Comparison of ENCODE assay signal across 8 cellular contexts in the genomic region with DNA sequence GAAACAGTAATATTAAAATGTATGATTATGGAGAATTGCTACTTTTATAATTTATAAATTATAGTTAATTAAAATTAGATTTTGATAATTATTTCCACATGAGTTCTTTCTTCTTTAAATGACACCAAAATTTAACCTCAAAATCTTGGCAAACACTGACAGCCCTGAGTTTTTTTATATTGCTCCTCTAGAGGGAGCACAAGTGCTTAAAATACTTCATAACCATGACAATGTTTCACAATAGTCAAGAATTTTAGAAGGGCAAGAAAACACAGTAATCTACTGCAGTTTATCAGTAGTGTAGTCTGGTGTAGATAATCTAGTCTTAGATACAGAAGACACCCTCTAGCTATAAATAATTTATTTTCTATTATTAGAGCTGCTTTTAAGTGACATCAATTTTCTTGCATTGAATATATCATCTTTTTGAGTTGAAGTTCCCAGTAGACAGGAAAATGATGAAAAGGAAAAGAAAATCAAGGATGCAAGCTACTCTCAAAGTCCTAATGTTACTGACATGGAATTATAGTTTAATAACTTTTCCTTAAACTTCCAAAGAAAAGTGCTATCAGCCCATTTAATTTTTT. TPM values are rescaled to one million over a fixed set of nuclear protein-coding genes. Genes with fewer than 3 reads are reported as not detected.
DNase-seq lines count a peak whose midpoint lies in the region; ATAC-seq and TF ChIP-seq lines count a peak whose summit lies in the region.

No MANE protein-coding gene starts in this region.

- H3K79me1 ChIP-seq in mesenchymal stem cell (replicated peaks; ENCODE audit: low read length, poor library complexity, severe bottlenecking): no peaks in the 10 kb centered on the region

- no peaks in the 10 kb centered on the region for H4K20me1 ChIP-seq in PC-3 (ENCODE audit: low read length)

- H3K4ac ChIP-seq in mesenchymal stem cell (ENCODE audit: low read depth in 1 of 2, low read length in 2 of 2): no peak overlapping the region

- H2BK5ac ChIP-seq in mesenchymal stem cell (ENCODE audit: low read depth, low read length, poor library complexity, severe bottlenecking): no peak overlapping the region

- H3K14ac ChIP-seq in mesenchymal stem cell (ENCODE audit: low read length in 2 of 2): no peak overlapping the region

- intact Hi-C loops in PC-3 (cut with micrococcal nuclease) (loop anchor here (1.0 to 10.0 kb wide), 6 partner anchors 29 to 255 kb away; partner anchors contain the start of genes GPR137C and TXNDC16), dorsolateral prefrontal cortex (cut with DNase I) (no loop called here)

- peak; percentile 30 for TF ChIP-seq CTCF in HL-60 (IDR thresholded peaks at IDR 0.05; ENCODE audit: insufficient read depth, low read length)
- peak; percentile 83 for TF ChIP-seq CTCF in PC-3 (conservative IDR thresholded peaks at IDR 0.05; ENCODE audit: low read depth, low read length)
- TF ChIP-seq CTCF in dorsolateral prefrontal cortex (IDR thresholded peaks at IDR 0.05 in 54 of 56, conservative IDR thresholded peaks at IDR 0.05 in 2 of 56; ENCODE audit: low read depth in 1 of 56, partially characterized antibody in 56 of 56): peak; percentile 58 to 85 (median 72)

- no peak overlapping the region for H3K23ac ChIP-seq in mesenchymal stem cell (ENCODE audit: low read length in 2 of 2)

- H3K79me2 ChIP-seq in PC-3 (ENCODE audit: low read length): no peaks in the 10 kb centered on the region

- no peaks in the 10 kb centered on the region for H3K27me3 ChIP-seq in HL-60 (ENCODE audit: insufficient read depth, poor library complexity, severe bottlenecking)
- H3K27me3 ChIP-seq in PC-3 (ENCODE audit: low read length): no peaks in the 10 kb centered on the region
- H3K27me3 ChIP-seq in dorsolateral prefrontal cortex: no peaks in the 10 kb centered on the region
- H3K27me3 ChIP-seq in mesenchymal stem cell (ENCODE audit: control insufficient read depth in 1 of 2, insufficient read depth in 1 of 2, low read length in 2 of 2): no peaks in the 10 kb centered on the region

- POLR2A ChIA-PET in PC-3 (lab: Charles Lee; ENCODE audit: unreplicated experiment): no interaction called here

- H2AFZ ChIP-seq in PC-3 (ENCODE audit: low read length): no peak overlapping the region
- no peak overlapping the region for H2AFZ ChIP-seq in mesenchymal stem cell (ENCODE audit: low read depth, low read length)

- H3K4me3 ChIP-seq in HL-60 (replicated peaks; ENCODE audit: insufficient read depth, low read length) (no peak overlapping the region), PC-3 (ENCODE audit: low read length) (no peak overlapping the region), dorsolateral prefrontal cortex (no peak overlapping the region), mesenchymal stem cell (ENCODE audit: insufficient read depth in 1 of 2, low read depth in 1 of 2, low read length in 2 of 2) (no peak overlapping the region)

- no peak overlapping the region for H3K4me2 ChIP-seq in PC-3 (ENCODE audit: low read length)
- H3K4me2 ChIP-seq in mesenchymal stem cell (ENCODE audit: low read length, poor library complexity, severe bottlenecking): no peak overlapping the region

- H3K9me2 ChIP-seq in PC-3 (replicated peaks; ENCODE audit: low read length): no peaks in the 10 kb centered on the region

- H2AK5ac ChIP-seq in mesenchymal stem cell (ENCODE audit: low read length, severe bottlenecking): no peak overlapping the region

- no peak overlapping the region for H2BK15ac ChIP-seq in mesenchymal stem cell (ENCODE audit: low read depth, poor library complexity, severe bottlenecking)

- no TSS peak for BruUV-seq in PC-3 (replicated peaks; lab: Mats Ljungman, UMichigan)

- no peak overlapping the region for H4K91ac ChIP-seq in mesenchymal stem cell (ENCODE audit: low read length)

- DNase-seq in ELF-1 (ENCODE audit: low read depth, low spot score) (peak; percentile 6), HL-60 (ENCODE audit: low read depth in 1 of 2, low spot score in 1 of 2) (peak; percentile 28 to 51), PC-3 (peak; percentile 80), dorsolateral prefrontal cortex (no peak), mesenchymal stem cell (peak; percentile 62), activated gamma-delta T cell (lab: John Stamatoyannopoulos, UW) (no peak), HK-2 (ENCODE audit: unreplicated experiment) (no peak)

- ATAC-seq in PC-3 (peak; percentile 72), HG03108 (IDR thresholded peaks at IDR 0.05; ENCODE audit: unreplicated experiment) (no peak)

- no peaks in the 10 kb centered on the region for H3F3A ChIP-seq in PC-3 (ENCODE audit: low read length, unreplicated experiment)

- H3K9me3 ChIP-seq in PC-3 (ENCODE audit: low read length) (no peaks in the 10 kb centered on the region), mesenchymal stem cell (ENCODE audit: control insufficient read depth, low read length) (no peaks in the 10 kb centered on the region)

- H3K27ac ChIP-seq in HL-60 (replicated peaks) (no peak overlapping the region), PC-3 (ENCODE audit: low read length) (no peak overlapping the region), dorsolateral prefrontal cortex (no peak overlapping the region), mesenchymal stem cell (ENCODE audit: low read length, poor library complexity, severe bottlenecking) (no peak overlapping the region)

- CTCF ChIA-PET in PC-3 (lab: Charles Lee): no interaction called here

- H3K36me3 ChIP-seq in PC-3 (ENCODE audit: low read depth, low read length) (no peaks in the 10 kb centered on the region), mesenchymal stem cell (ENCODE audit: control insufficient read depth in 1 of 2, insufficient read depth in 2 of 2, low read depth in 1 of 2, low read length in 2 of 2) (no peaks in the 10 kb centered on the region)

- H3K9ac ChIP-seq in PC-3 (ENCODE audit: low read length): no peak overlapping the region
- H3K9ac ChIP-seq in mesenchymal stem cell (ENCODE audit: low read length): no peak overlapping the region

- H3K18ac ChIP-seq in mesenchymal stem cell (ENCODE audit: low read depth in 1 of 2, low read length in 2 of 2): no peak overlapping the region

- H3K4me1 ChIP-seq in PC-3 (ENCODE audit: insufficient read depth, low read length) (no peaks in the 10 kb centered on the region), mesenchymal stem cell (ENCODE audit: control insufficient read depth, insufficient read depth, low read depth, low read length) (peaks cover 2% of the 10 kb centered on the region)

- H4K8ac ChIP-seq in mesenchymal stem cell (ENCODE audit: low read length): no peak overlapping the region

- H2BK120ac ChIP-seq in mesenchymal stem cell (ENCODE audit: low read depth, low read length): no peak overlapping the region

- H2BK12ac ChIP-seq in mesenchymal stem cell (ENCODE audit: low read length in 2 of 2): no peak overlapping the region

RNA-seq across cellular contexts. Expression of gene PTGER2, which starts 14.3 kb away (rescaled TPM):
- total RNA-seq in PC-3 (2014; rRNA removed) (4.6 and 4.7 TPM in 2 replicates), dorsolateral prefrontal cortex (1 to 10 TPM in 6 of 120 experiments, under 1 TPM in 60, not detected in 54; 0.18 to 1.4 (median 0.40) TPM)
- polyA plus RNA-seq in mesenchymal stem cell (2013, experiment 1 of 2): 17.5 TPM
- 17.8 TPM for polyA plus RNA-seq in mesenchymal stem cell (2013, experiment 2 of 2)

RNA-seq across cellular contexts. Expression of gene PTGDR, which starts 32.3 kb away (rescaled TPM):
- total RNA-seq in PC-3 (2014; rRNA removed) (not detected in 2 replicates), dorsolateral prefrontal cortex (1 to 10 TPM in 39 of 120 experiments, under 1 TPM in 72, not detected in 9; 0.14 to 5.2 (median 0.74) TPM)
- not detected for polyA plus RNA-seq in mesenchymal stem cell (2013, experiment 1 of 2)
- not detected for polyA plus RNA-seq in mesenchymal stem cell (2013, experiment 2 of 2)

Comparison
In these comparisons a context has a peak if more than half of its experiments do, and no peak if none do; other contexts are left out.
1. DNase-seq: peak in ELF-1 (single experiment), HL-60 (2 of 2), PC-3 (single experiment) and mesenchymal stem cell (single experiment); none in dorsolateral prefrontal cortex (0 of 10), activated gamma-delta T cell (single experiment) and HK-2 (single experiment).
2. CTCF ChIP-seq: peak in every context shown above with its lines; median percentile 83 in PC-3; 72 in dorsolateral prefrontal cortex; 30 in HL-60.